Comparison of ENCODE assay signal across 18 cellular contexts in the genomic region with DNA sequence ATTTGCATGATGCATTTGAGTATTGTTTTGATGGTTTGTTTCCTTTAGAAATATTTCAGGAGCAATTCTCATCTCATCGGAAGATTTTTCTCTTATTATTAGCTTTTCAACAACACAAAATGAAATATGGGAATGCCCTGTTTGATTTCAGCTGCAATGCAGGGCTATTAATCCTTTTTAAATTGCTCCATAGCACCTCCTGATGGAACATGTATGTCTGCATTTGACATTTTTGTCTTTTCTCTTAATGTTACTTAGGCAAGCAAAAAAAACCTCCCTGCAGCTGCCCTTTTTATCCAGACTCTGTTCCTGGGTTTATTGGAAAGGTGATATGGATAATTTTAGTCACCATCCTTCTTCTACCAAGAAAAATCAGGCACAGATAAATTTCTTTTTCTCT.
DNase-seq lines count a peak whose midpoint lies in the region; ATAC-seq and TF ChIP-seq lines count a peak whose summit lies in the region.
"Had no signal": no experiment of that assay in that cellular context is flagged by ENCODE, and none has a peak within 500 bp of the region (broad histone marks: within the 10 kb centered on the region; RNA-seq: fewer than 3 reads in every experiment).

No MANE protein-coding gene starts in this region.

- H3K4me2 ChIP-seq in HCT116 (ENCODE audit: low read length) (no peak overlapping the region), OCI-LY3 (ENCODE audit: low read length) (no peak overlapping the region)

- TF ChIP-seq POLR2A in HCT116 (IDR thresholded peaks at IDR 0.05; ENCODE audit: borderline replicate concordance, extremely low read depth, insufficient read depth, insufficient read length) (no peak), heart left ventricle (IDR thresholded peaks at IDR 0.05) (no peak)

- DNase-seq in A673 (ENCODE audit: low spot score) (peak; percentile 52), HCT116 (ENCODE audit: low read depth, low spot score) (peak; percentile 8), fibroblast of pulmonary artery (ENCODE audit: low read depth) (peak; percentile 2), SKM-1 (lab: John Stamatoyannopoulos, UW; ENCODE audit: unreplicated experiment) (no peak), heart left ventricle (no peak), kidney glomerular epithelial cell (lab: John Stamatoyannopoulos, UW) (no peak)
- DNase-seq: activated CD8-positive, alpha-beta T cell treated with anti-CD3 and anti-CD28 coated beads for 36 hours; activated gamma-delta T cell; effector CD8-positive, alpha-beta T cell; gastrocnemius medialis; KG1; kidney; NCI-H2171; right cardiac atrium; stimulated activated CD4-positive, alpha-beta T cell treated with anti-CD3 and anti-CD28 coated beads, Interleukin-4, amount 100 ng/mL, for 24 hours had no signal

- peak; percentile 31 for TF ChIP-seq RAD21 in HCT116 (IDR thresholded peaks at IDR 0.05; ENCODE audit: low read depth)

- RAD21 ChIA-PET in HCT116 (lab: Charles Lee; ENCODE audit: low non-redundant PET in 1 of 2, low total read pairs in 2 of 2, uncharacterized antibody in 2 of 2, unreplicated experiment in 2 of 2), result no interaction called here

- 81 to 93% (median 91%) methylated on average over 1 of the region's 1 CpG for WGBS in heart left ventricle, 4 donors

- H3K27me3 ChIP-seq in A673 (replicated peaks; ENCODE audit: insufficient read depth, low read depth, low read length, poor library complexity) (no peaks in the 10 kb centered on the region), HCT116 (ENCODE audit: insufficient read depth, low read length) (no peaks in the 10 kb centered on the region), OCI-LY3 (ENCODE audit: low read depth, low read length) (no peaks in the 10 kb centered on the region), heart left ventricle (no peaks in the 10 kb centered on the region)
- H3K27me3 ChIP-seq: gastrocnemius medialis had no signal

- H3K9ac ChIP-seq in HCT116 (ENCODE audit: low read length), result no peak overlapping the region
- H3K9ac ChIP-seq in OCI-LY3 (ENCODE audit: low read length), result no peak overlapping the region

- no peak for ATAC-seq in HCT116
- no peak for ATAC-seq in HG03280 (IDR thresholded peaks at IDR 0.05; ENCODE audit: unreplicated experiment)
- no peak for ATAC-seq in heart left ventricle
- ATAC-seq: activated CD8-positive, alpha-beta T cell treated with anti-CD3 and anti-CD28 coated beads for 36 hours; gastrocnemius medialis; right cardiac atrium; stimulated activated effector memory CD8-positive, alpha-beta T cell treated with anti-CD3 and anti-CD28 coated beads, Interleukin-12 subunit alpha, Interleukin-12 subunit beta, amount 100 ng/mL, for 72 hours had no signal

- H4K20me1 ChIP-seq in HCT116 (ENCODE audit: insufficient read depth) (no peaks in the 10 kb centered on the region), OCI-LY3 (ENCODE audit: insufficient read depth, low read length) (no peaks in the 10 kb centered on the region)

- intact Hi-C loops in A673 (cut with micrococcal nuclease; ENCODE audit: unreplicated experiment) (no loop called here), HCT116 (cut with micrococcal nuclease) (no loop called here), heart left ventricle (cut with DNase I) (loop anchor here in 1 of 10 donors (5.0 kb wide), 1 partner anchor 67 kb away; no protein-coding TSS in a partner anchor)

- H3K27ac ChIP-seq in A673 (ENCODE audit: low read depth, low read length, poor library complexity, severe bottlenecking) (no peak overlapping the region), HCT116 (ENCODE audit: low read depth, low read length) (no peak overlapping the region), OCI-LY3 (ENCODE audit: low read length) (no peak overlapping the region), heart left ventricle (no peak overlapping the region)
- H3K27ac ChIP-seq: gastrocnemius medialis had no signal

- BruUV-seq in A673 (replicated peaks; lab: Mats Ljungman, UMichigan), result no TSS peak
- BruUV-seq in HCT116 (replicated peaks; lab: Mats Ljungman, UMichigan), result no TSS peak

- no peaks in the 10 kb centered on the region for H3K36me3 ChIP-seq in A673 (ENCODE audit: insufficient read depth, low read length, poor library complexity, severe bottlenecking)
- no peaks in the 10 kb centered on the region for H3K36me3 ChIP-seq in HCT116 (ENCODE audit: control insufficient read depth in 1 of 2, insufficient read depth in 2 of 2, low read length in 2 of 2)
- H3K36me3 ChIP-seq in OCI-LY3 (replicated peaks; ENCODE audit: low read depth, low read length), result no peaks in the 10 kb centered on the region
- no peaks in the 10 kb centered on the region for H3K36me3 ChIP-seq in heart left ventricle
- H3K36me3 ChIP-seq: gastrocnemius medialis had no signal

- no peaks in the 10 kb centered on the region for H3K9me2 ChIP-seq in HCT116 (ENCODE audit: insufficient read depth)

- POLR2A ChIA-PET in A673 (lab: Charles Lee; ENCODE audit: low non-redundant PET) (no interaction called here), HCT116 (lab: Charles Lee) (no interaction called here)

- H3K9me3 ChIP-seq in A673 (ENCODE audit: low read depth, low read length, poor library complexity, severe bottlenecking) (no peaks in the 10 kb centered on the region), HCT116 (ENCODE audit: control insufficient read depth in 1 of 2, insufficient read depth in 1 of 2, low read depth in 1 of 2, low read length in 2 of 2) (peaks cover 0 to 2% of the 10 kb centered on the region in 2 experiments; a peak in 1 of 4 replicates), OCI-LY3 (ENCODE audit: insufficient read depth, low read length) (no peaks in the 10 kb centered on the region), heart left ventricle (no peaks in the 10 kb centered on the region)
- H3K9me3 ChIP-seq: gastrocnemius medialis had no signal

- CTCF ChIA-PET in A673 (lab: Charles Lee), result no interaction called here
- CTCF ChIA-PET in HCT116 (lab: Charles Lee), result no interaction called here

- TF ChIP-seq CTCF in A673 (conservative IDR thresholded peaks at IDR 0.05; ENCODE audit: low read depth, low read length) (peak; percentile 59), HCT116 (IDR thresholded peaks at IDR 0.05 in 2 of 3, conservative IDR thresholded peaks at IDR 0.05 in 1 of 3; ENCODE audit: borderline replicate concordance in 1 of 3, insufficient read depth in 1 of 3, low read depth in 2 of 3, low read length in 2 of 3) (peak; percentile 10 to 51 (median 24); a peak in 4 of 6 replicates), OCI-LY3 (IDR thresholded peaks at IDR 0.05; ENCODE audit: low read depth, low read length) (peak; percentile 58), fibroblast of pulmonary artery (IDR thresholded peaks at IDR 0.05; ENCODE audit: low read length, missing control alignments) (no peak), heart left ventricle (IDR thresholded peaks at IDR 0.05) (no peak)

- H3K79me2 ChIP-seq in HCT116 (ENCODE audit: insufficient read depth, low read length) (no peaks in the 10 kb centered on the region), OCI-LY3 (ENCODE audit: low read length) (no peaks in the 10 kb centered on the region)

- H3K4me1 ChIP-seq in A673 (ENCODE audit: insufficient read depth, low read length, poor library complexity, severe bottlenecking) (no peaks in the 10 kb centered on the region), HCT116 (ENCODE audit: control insufficient read depth in 1 of 2, insufficient read depth in 2 of 2, low read length in 2 of 2) (no peaks in the 10 kb centered on the region), OCI-LY3 (ENCODE audit: low read length) (no peaks in the 10 kb centered on the region), heart left ventricle (no peaks in the 10 kb centered on the region)
- H3K4me1 ChIP-seq: gastrocnemius medialis had no signal

- H3K4me3 ChIP-seq in A673 (ENCODE audit: low read depth, low read length, poor library complexity, severe bottlenecking) (no peak overlapping the region), HCT116 (replicated peaks in 1 of 2; ENCODE audit: low read depth in 1 of 2, low read length in 2 of 2) (no peak overlapping the region), OCI-LY3 (ENCODE audit: low read length) (no peak overlapping the region), fibroblast of pulmonary artery (replicated peaks; ENCODE audit: low read depth, low read length) (no peak overlapping the region), heart left ventricle (no peak overlapping the region)
- H3K4me3 ChIP-seq: gastrocnemius medialis had no signal

- H2AFZ ChIP-seq in HCT116 (ENCODE audit: low read depth, low read length, poor library complexity, severe bottlenecking) (no peak overlapping the region), OCI-LY3 (ENCODE audit: low read depth, low read length) (no peak overlapping the region)

TF ChIP-seq in HCT116, 20 proteins besides CTCF, POLR2A, EP300 and RAD21:
- TF ChIP-seq SP1 (IDR thresholded peaks at IDR 0.05; ENCODE audit: low read depth) (no peak), ZFX (IDR thresholded peaks at IDR 0.05) (no peak), SRF (IDR thresholded peaks at IDR 0.05; ENCODE audit: low read depth) (no peak), YY1 (IDR thresholded peaks at IDR 0.05; ENCODE audit: extremely low read depth, insufficient replicate concordance, low read depth, low read length) (no peak), TCF7L2 (IDR thresholded peaks at IDR 0.05; ENCODE audit: borderline replicate concordance, extremely low read depth, insufficient read depth, insufficient read length) (no peak), JUND (IDR thresholded peaks at IDR 0.05) (no peak)
- TF ChIP-seq, protein P1, sequence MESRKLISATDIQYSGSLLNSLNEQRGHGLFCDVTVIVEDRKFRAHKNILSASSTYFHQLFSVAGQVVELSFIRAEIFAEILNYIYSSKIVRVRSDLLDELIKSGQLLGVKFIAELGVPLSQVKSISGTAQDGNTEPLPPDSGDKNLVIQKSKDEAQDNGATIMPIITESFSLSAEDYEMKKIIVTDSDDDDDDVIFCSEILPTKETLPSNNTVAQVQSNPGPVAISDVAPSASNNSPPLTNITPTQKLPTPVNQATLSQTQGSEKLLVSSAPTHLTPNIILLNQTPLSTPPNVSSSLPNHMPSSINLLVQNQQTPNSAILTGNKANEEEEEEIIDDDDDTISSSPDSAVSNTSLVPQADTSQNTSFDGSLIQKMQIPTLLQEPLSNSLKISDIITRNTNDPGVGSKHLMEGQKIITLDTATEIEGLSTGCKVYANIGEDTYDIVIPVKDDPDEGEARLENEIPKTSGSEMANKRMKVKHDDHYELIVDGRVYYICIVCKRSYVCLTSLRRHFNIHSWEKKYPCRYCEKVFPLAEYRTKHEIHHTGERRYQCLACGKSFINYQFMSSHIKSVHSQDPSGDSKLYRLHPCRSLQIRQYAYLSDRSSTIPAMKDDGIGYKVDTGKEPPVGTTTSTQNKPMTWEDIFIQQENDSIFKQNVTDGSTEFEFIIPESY (IDR thresholded peaks at IDR 0.05; ENCODE audit: extremely low read depth, insufficient replicate concordance, low read length), result no peak
- TF ChIP-seq, protein P2, sequence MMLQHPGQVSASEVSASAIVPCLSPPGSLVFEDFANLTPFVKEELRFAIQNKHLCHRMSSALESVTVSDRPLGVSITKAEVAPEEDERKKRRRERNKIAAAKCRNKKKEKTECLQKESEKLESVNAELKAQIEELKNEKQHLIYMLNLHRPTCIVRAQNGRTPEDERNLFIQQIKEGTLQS (IDR thresholded peaks at IDR 0.05), result no peak

Comparison
In these comparisons a context has a peak if more than half of its experiments do, and no peak if none do; other contexts are left out.
1. DNase-seq: peak in A673 (single experiment), HCT116 (single experiment) and fibroblast of pulmonary artery (single experiment); none in SKM-1 (single experiment), heart left ventricle (0 of 5) and kidney glomerular epithelial cell (single experiment).
2. CTCF ChIP-seq: peak in A673 (single experiment), HCT116 (3 of 3) and OCI-LY3 (single experiment); none in fibroblast of pulmonary artery (single experiment) and heart left ventricle (0 of 12).